ENCODE assay signal across 16 cellular contexts in the genomic region with DNA sequence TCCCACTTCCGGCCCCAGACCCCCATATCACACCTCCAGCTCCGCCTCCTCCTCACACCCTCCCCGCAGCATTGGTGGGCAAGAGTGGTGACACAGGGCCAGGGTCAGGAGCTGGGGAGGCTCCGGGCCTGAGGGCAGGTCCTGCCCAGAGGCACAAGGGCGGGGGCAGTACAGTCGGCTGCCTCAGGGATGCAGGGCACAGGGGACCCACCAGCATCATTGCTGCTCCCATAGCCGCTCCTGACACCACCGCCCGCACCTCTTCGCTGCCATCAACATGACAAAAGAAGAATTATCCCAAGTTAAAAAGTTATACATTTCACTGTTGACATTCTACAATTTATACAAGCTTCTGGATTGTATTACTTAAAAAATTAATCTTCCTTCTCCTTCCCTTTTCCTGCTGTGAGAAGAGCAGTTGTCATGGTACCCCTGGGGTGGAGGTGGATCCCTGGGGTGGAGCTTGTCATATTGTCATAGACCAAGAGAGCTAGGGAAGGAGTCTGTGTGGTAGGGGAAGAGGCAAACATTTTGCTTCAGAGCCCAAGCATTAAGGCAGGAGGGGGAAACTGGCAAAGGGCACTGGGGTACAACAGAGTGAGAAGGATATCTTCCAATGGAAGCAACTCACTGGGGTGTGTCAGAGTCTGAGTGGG.
"Had no signal": no experiment of that assay in that cellular context is flagged by ENCODE, and none has a peak within 500 bp of the region (broad histone marks: within the 10 kb centered on the region; RNA-seq: fewer than 3 reads in every experiment).

No MANE protein-coding gene starts in this region.

- H3K4me3 Mint-ChIP-seq: activated CD8-positive, alpha-beta T cell treated with anti-CD3 and anti-CD28 coated beads, Interleukin-2, amount 10 ng/mL, durations not matched to agents 7 days and 5 days; natural killer cell had no signal

- H3K9me3 Mint-ChIP-seq: activated naive CD4-positive, alpha-beta T cell treated with anti-CD3 and anti-CD28 coated beads, Interleukin-2, amount 50 U/mL, for 72 hours; natural killer cell had no signal

- DNase-seq: activated CD4-positive, alpha-beta T cell treated with anti-CD3 and anti-CD28 coated beads for 4 hours; activated CD8-positive, alpha-beta memory T cell treated with anti-CD3 and anti-CD28 coated beads, Interleukin-2, amount 50 U/mL, for 4 hours; activated CD8-positive, alpha-beta T cell treated with anti-CD3 and anti-CD28 coated beads, Interleukin-2, amount 10 ng/mL, durations not matched to agents 7 days and 5 days; activated gamma-delta T cell; activated T-cell treated with anti-CD3 and anti-CD28 coated beads, Interleukin-2, amount 50 U/mL, for 48 hours; esophagus squamous epithelium; kidney glomerular epithelial cell; mesenchymal stem cell; natural killer cell; psoas muscle; stomach; T-helper 1 cell; testis had no signal

- H3K4me3 ChIP-seq: esophagus squamous epithelium, psoas muscle, stomach, testis had no signal

- H3K27ac ChIP-seq: esophagus squamous epithelium, psoas muscle, testis had no signal

- H3K9me3 ChIP-seq: esophagus squamous epithelium, psoas muscle, stomach, testis had no signal

- H3K27ac Mint-ChIP-seq: activated CD8-positive, alpha-beta T cell treated with anti-CD3 and anti-CD28 coated beads, Interleukin-2, amount 10 ng/mL, durations not matched to agents 7 days and 5 days; activated naive CD4-positive, alpha-beta T cell treated with anti-CD3 and anti-CD28 coated beads, Interleukin-2, amount 50 U/mL, for 72 hours; natural killer cell had no signal

- ATAC-seq: activated CD8-positive, alpha-beta T cell treated with anti-CD3 and anti-CD28 coated beads, Interleukin-2, amount 10 ng/mL, durations not matched to agents 7 days and 5 days; activated naive CD4-positive, alpha-beta T cell treated with anti-CD3 and anti-CD28 coated beads, Interleukin-2, amount 50 U/mL, for 72 hours; natural killer cell; psoas muscle; sciatic nerve had no signal

- FAIRE-seq: colon had no signal

- H3K27me3 ChIP-seq: esophagus squamous epithelium, stomach, testis had no signal
